Comparison of ENCODE assay signal across 27 cellular contexts in the genomic region with DNA sequence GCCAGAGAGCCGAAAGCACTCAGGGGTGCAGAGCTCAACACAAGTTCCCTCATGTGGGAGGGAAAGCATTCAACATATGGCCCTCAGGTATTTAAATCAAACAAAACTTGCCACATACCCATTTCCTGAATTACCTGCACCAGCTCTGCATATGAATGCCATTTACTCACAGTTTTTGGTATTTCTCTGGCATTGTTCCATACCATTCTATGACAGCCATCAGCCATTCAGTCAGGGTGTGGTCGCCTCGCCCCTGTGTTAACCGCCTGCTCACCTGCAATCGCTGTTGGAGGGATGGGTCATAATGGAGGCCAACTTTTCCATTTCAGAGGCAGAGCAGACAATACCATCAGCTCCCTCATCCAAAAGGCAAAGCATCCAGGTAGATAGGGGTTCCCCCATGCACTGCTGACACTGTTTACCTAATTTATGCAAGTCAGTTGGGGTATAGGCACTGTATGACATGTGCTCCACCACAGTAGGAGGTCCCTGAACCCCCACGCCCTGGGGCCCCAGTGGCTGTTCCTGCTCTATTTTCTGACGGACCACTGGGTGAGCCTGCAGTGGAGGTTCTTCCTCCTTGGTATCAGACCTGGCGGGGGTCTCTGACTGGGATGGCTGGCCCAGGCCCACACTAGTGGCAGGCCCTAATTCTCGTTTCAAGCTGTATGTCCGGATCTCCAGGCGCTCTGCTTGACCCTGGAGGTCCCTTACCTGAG.
"Had no signal": no experiment of that assay in that cellular context is flagged by ENCODE, and none has a peak within 500 bp of the region (broad histone marks: within the 10 kb centered on the region; RNA-seq: fewer than 3 reads in every experiment).

No MANE protein-coding gene starts in this region.

- H3K4me3 Mint-ChIP-seq: activated B cell treated with CpG ODN at 0.5 μM for 24 hours; activated naive CD4-positive, alpha-beta T cell treated with anti-CD3 and anti-CD28 coated beads for 36 hours; activated naive CD8-positive, alpha-beta T cell treated with anti-CD3 and anti-CD28 coated beads, Interleukin-2, amount 10 ng/mL, durations not matched to agents 7 days and 5 days; endodermal cell; naive B cell; stimulated activated naive B cell treated with anti-CD40 and anti-IgM and Interleukin-4, amounts not matched to agents 10 μg/mL and 1 μg/mL and 100 μg/mL, for 72 hours; T-helper 1 cell treated with Interleukin-12 subunit alpha and Interleukin-12 subunit beta and Interleukin-4 antibody, amounts not matched to agents 30 μg/mL and 1 μg/mL, for 36 hours had no signal

- H3K79me2 ChIP-seq: parathyroid adenoma had no signal

- H3K4me1 ChIP-seq: gastrocnemius medialis, parathyroid adenoma, right lobe of liver had no signal

- H2AFZ ChIP-seq: parathyroid adenoma had no signal

- ATAC-seq: gastrocnemius medialis; left cardiac atrium; stimulated activated naive B cell treated with anti-CD40 and anti-IgM and Interleukin-4, amounts not matched to agents 10 μg/mL and 1 μg/mL and 100 μg/mL, for 72 hours had no signal

- DNase-seq: activated B cell treated with CpG ODN at 0.5 μM for 24 hours; activated CD4-positive, alpha-beta T cell treated with anti-CD3 and anti-CD28 coated beads for 4 hours; activated CD4-positive, alpha-beta T cell treated with anti-CD3 and anti-CD28 coated beads, Interleukin-2, amount 50 U/mL, for 48 hours; activated naive CD4-positive, alpha-beta T cell treated with anti-CD3 and anti-CD28 coated beads for 36 hours; activated naive CD8-positive, alpha-beta T cell treated with anti-CD3 and anti-CD28 coated beads, Interleukin-2, amount 10 ng/mL, durations not matched to agents 7 days and 5 days; activated T-cell treated with anti-CD3 and anti-CD28 coated beads, Interleukin-2, amount 50 U/mL, for 48 hours; amniotic stem cell; cortex of kidney; endodermal cell; erythroblast; gastrocnemius medialis; head of caudate nucleus; hypothalamus; left cardiac atrium; mesenchymal stem cell; naive B cell; nucleus accumbens; right lobe of liver; small intestine; stimulated activated CD4-positive, alpha-beta T cell treated with anti-CD3 and anti-CD28 coated beads, Interleukin-15, amount 100 ng/mL, for 24 hours; stimulated activated CD8-positive, alpha-beta memory T cell treated with anti-CD3 and anti-CD28 coated beads, Interleukin-4, amount 100 ng/mL, for 48 hours; stimulated activated naive B cell treated with anti-CD40 and anti-IgM and Interleukin-4, amounts not matched to agents 10 μg/mL and 1 μg/mL and 100 μg/mL, for 72 hours; T1000 had no signal

- H3K36me3 ChIP-seq: cardiac muscle cell, gastrocnemius medialis, right lobe of liver had no signal

- H3K9ac ChIP-seq: parathyroid adenoma had no signal

- H3K27me3 Mint-ChIP-seq: activated B cell treated with CpG ODN at 0.5 μM for 24 hours; activated naive CD8-positive, alpha-beta T cell treated with anti-CD3 and anti-CD28 coated beads, Interleukin-2, amount 10 ng/mL, durations not matched to agents 7 days and 5 days; naive B cell; stimulated activated naive B cell treated with anti-CD40 and anti-IgM and Interleukin-4, amounts not matched to agents 10 μg/mL and 1 μg/mL and 100 μg/mL, for 72 hours had no signal

- H3K27me3 ChIP-seq: cardiac muscle cell, gastrocnemius medialis, right lobe of liver had no signal

- FAIRE-seq: islet of Langerhans, small intestine had no signal

- H3K9me3 ChIP-seq: gastrocnemius medialis, right lobe of liver had no signal

- H3K27ac Mint-ChIP-seq: activated B cell treated with CpG ODN at 0.5 μM for 24 hours; activated naive CD4-positive, alpha-beta T cell treated with anti-CD3 and anti-CD28 coated beads for 36 hours; activated naive CD8-positive, alpha-beta T cell treated with anti-CD3 and anti-CD28 coated beads, Interleukin-2, amount 10 ng/mL, durations not matched to agents 7 days and 5 days; endodermal cell; naive B cell; stimulated activated naive B cell treated with anti-CD40 and anti-IgM and Interleukin-4, amounts not matched to agents 10 μg/mL and 1 μg/mL and 100 μg/mL, for 72 hours; T-helper 1 cell treated with Interleukin-12 subunit alpha and Interleukin-12 subunit beta and Interleukin-4 antibody, amounts not matched to agents 30 μg/mL and 1 μg/mL, for 36 hours had no signal

- H3K4me3 ChIP-seq: cardiac muscle cell, gastrocnemius medialis, right lobe of liver had no signal

- H3K4me1 Mint-ChIP-seq: activated B cell treated with CpG ODN at 0.5 μM for 24 hours; activated naive CD8-positive, alpha-beta T cell treated with anti-CD3 and anti-CD28 coated beads, Interleukin-2, amount 10 ng/mL, durations not matched to agents 7 days and 5 days; endodermal cell; naive B cell; stimulated activated naive B cell treated with anti-CD40 and anti-IgM and Interleukin-4, amounts not matched to agents 10 μg/mL and 1 μg/mL and 100 μg/mL, for 72 hours had no signal

- H3K9me3 Mint-ChIP-seq: activated naive CD8-positive, alpha-beta T cell treated with anti-CD3 and anti-CD28 coated beads, Interleukin-2, amount 10 ng/mL, durations not matched to agents 7 days and 5 days; endodermal cell had no signal

- H3K27ac ChIP-seq: cardiac muscle cell, gastrocnemius medialis, parathyroid adenoma, right lobe of liver had no signal

- H3K36me3 Mint-ChIP-seq: activated naive CD8-positive, alpha-beta T cell treated with anti-CD3 and anti-CD28 coated beads, Interleukin-2, amount 10 ng/mL, durations not matched to agents 7 days and 5 days; naive B cell; stimulated activated naive B cell treated with anti-CD40 and anti-IgM and Interleukin-4, amounts not matched to agents 10 μg/mL and 1 μg/mL and 100 μg/mL, for 72 hours had no signal
